ENCODE assay signal across 16 cellular contexts in genomic region chr6:7300890-7301289, GRCh38.
"Had no signal": no experiment of that assay in that cellular context is flagged by ENCODE, and none has a peak within 500 bp of the region (broad histone marks: within the 10 kb centered on the region; RNA-seq: fewer than 3 reads in every experiment).

No MANE protein-coding gene starts in this region.

- H3K27me3 Mint-ChIP-seq: naive B cell; stimulated activated naive B cell treated with anti-CD40 and anti-IgM and Interleukin-4, amounts not matched to agents 10 μg/mL and 1 μg/mL and 100 μg/mL, for 72 hours; stimulated activated naive CD8-positive, alpha-beta T cell treated with anti-CD3 and anti-CD28 coated beads, Interleukin-15, amount 100 ng/mL, for 72 hours had no signal

- ATAC-seq: foreskin keratinocyte; left cardiac atrium; lower lobe of right lung; stimulated activated naive B cell treated with anti-CD40 and anti-IgM and Interleukin-4, amounts not matched to agents 10 μg/mL and 1 μg/mL and 100 μg/mL, for 72 hours; stimulated activated naive CD8-positive, alpha-beta T cell treated with anti-CD3 and anti-CD28 coated beads, Interleukin-15, amount 100 ng/mL, for 72 hours; upper lobe of right lung had no signal

- H3K27ac Mint-ChIP-seq: stimulated activated naive B cell treated with anti-CD40 and anti-IgM and Interleukin-4, amounts not matched to agents 10 μg/mL and 1 μg/mL and 100 μg/mL, for 72 hours; stimulated activated naive CD8-positive, alpha-beta T cell treated with anti-CD3 and anti-CD28 coated beads, Interleukin-15, amount 100 ng/mL, for 72 hours had no signal

- FAIRE-seq: kidney had no signal

- H3K9me3 Mint-ChIP-seq: naive B cell; stimulated activated naive B cell treated with anti-CD40 and anti-IgM and Interleukin-4, amounts not matched to agents 10 μg/mL and 1 μg/mL and 100 μg/mL, for 72 hours; stimulated activated naive CD8-positive, alpha-beta T cell treated with anti-CD3 and anti-CD28 coated beads, Interleukin-15, amount 100 ng/mL, for 72 hours had no signal

- H3K4me3 Mint-ChIP-seq: naive B cell; stimulated activated naive B cell treated with anti-CD40 and anti-IgM and Interleukin-4, amounts not matched to agents 10 μg/mL and 1 μg/mL and 100 μg/mL, for 72 hours; stimulated activated naive CD8-positive, alpha-beta T cell treated with anti-CD3 and anti-CD28 coated beads, Interleukin-15, amount 100 ng/mL, for 72 hours had no signal

- DNase-seq: cortex of kidney; effector memory CD4-positive, alpha-beta T cell; foreskin keratinocyte; kidney; left cardiac atrium; left ventricle myocardium inferior; lower lobe of right lung; mesenchymal stem cell; naive B cell; sigmoid colon; stimulated activated CD4-positive, alpha-beta T cell treated with anti-CD3 and anti-CD28 coated beads, Interleukin-2, amount 100 ng/mL, for 24 hours; stimulated activated CD4-positive, alpha-beta T cell treated with anti-CD3 and anti-CD28 coated beads, Interleukin-4, amount 100 ng/mL, for 4 hours; stimulated activated naive B cell treated with anti-CD40 and anti-IgM and Interleukin-4, amounts not matched to agents 10 μg/mL and 1 μg/mL and 100 μg/mL, for 72 hours; stimulated activated naive CD8-positive, alpha-beta T cell treated with anti-CD3 and anti-CD28 coated beads, Interleukin-15, amount 100 ng/mL, for 72 hours; testis; upper lobe of right lung had no signal
